Comparison of ENCODE assay signal across 8 cellular contexts in genomic region chr2:61537590-61538178, GRCh38. TPM values are rescaled to one million over a fixed set of nuclear protein-coding genes. Genes with fewer than 3 reads are reported as not detected.
DNase-seq lines count a peak whose midpoint lies in the region; ATAC-seq, FAIRE-seq and TF ChIP-seq lines count a peak whose summit lies in the region.

No MANE protein-coding gene starts in this region.

- peaks cover 52% of the 10 kb centered on the region for H3K79me2 ChIP-seq in astrocyte (ENCODE audit: insufficient read depth, low read length)

- H3K4me1 Mint-ChIP-seq in astrocyte (ENCODE audit: low read depth, unreplicated experiment), result peaks cover 5% of the 10 kb centered on the region

- TF ChIP-seq CTCF in left ventricle myocardium inferior (IDR thresholded peaks at IDR 0.05; ENCODE audit: borderline replicate concordance) (no peak), astrocyte (IDR thresholded peaks at IDR 0.05; ENCODE audit: insufficient read depth, low read depth, low read length) (no peak), lower lobe of right lung (IDR thresholded peaks at IDR 0.05) (no peak), transverse colon (IDR thresholded peaks at IDR 0.05) (no peak)

- H3K4me1 ChIP-seq in left ventricle myocardium inferior, result peaks cover 45% of the 10 kb centered on the region
- H3K4me1 ChIP-seq in astrocyte (ENCODE audit: insufficient read depth, low read length), result peaks cover 13% of the 10 kb centered on the region
- peaks cover 35% of the 10 kb centered on the region for H3K4me1 ChIP-seq in lower lobe of right lung
- H3K4me1 ChIP-seq in transverse colon, result peaks cover 15 to 32% (median 18%) of the 10 kb centered on the region in 4 donors

- H3K9me3 ChIP-seq in left ventricle myocardium inferior (replicated peaks) (no peaks in the 10 kb centered on the region), astrocyte (ENCODE audit: insufficient read depth, low read depth, low read length) (no peaks in the 10 kb centered on the region), lower lobe of right lung (no peaks in the 10 kb centered on the region), transverse colon (no peaks in the 10 kb centered on the region)

- H3K4me2 ChIP-seq in astrocyte (ENCODE audit: low read length), result peak overlapping the region; percentile 89

- H3K27ac Mint-ChIP-seq in astrocyte (ENCODE audit: unreplicated experiment), result peak overlapping the region; percentile 99

- H3K36me3 Mint-ChIP-seq in astrocyte (ENCODE audit: low read depth, unreplicated experiment), result no peaks in the 10 kb centered on the region

- in situ Hi-C loops in transverse colon (cut with MboI; ENCODE audit: low pct_ligation_motif_present in 1 of 4, low pct_unique_long_range_greater_than_20kb in 1 of 4, low sequenced_read_pairs in 3 of 4), result loop anchor here in 1 of 4 donors (25.0 kb wide), 1 partner anchor 325 kb away; the partner anchor contains the start of gene FAM161A

- no peaks in the 10 kb centered on the region for H3K27me3 Mint-ChIP-seq in astrocyte (ENCODE audit: low read depth, unreplicated experiment)

- H2AFZ ChIP-seq in astrocyte (ENCODE audit: low read depth, low read length), result peak overlapping the region; percentile 83

- H3K9ac ChIP-seq in astrocyte (ENCODE audit: low read length), result peak overlapping the region; percentile 98

- DNase-seq in left ventricle myocardium inferior, result no peak
- DNase-seq in cardiac septum (ENCODE audit: low spot score), result no peak
- DNase-seq in astrocyte (ENCODE audit: low read depth), result no peak
- no peak for DNase-seq in lower lobe of right lung
- no peak for DNase-seq in transverse colon
- no peak for DNase-seq in superior temporal gyrus (ENCODE audit: extremely low spot score)

- H3K4me3 Mint-ChIP-seq in astrocyte (ENCODE audit: unreplicated experiment), result peak overlapping the region; percentile 96

- intact Hi-C loops in left ventricle myocardium inferior (cut with micrococcal nuclease), result no loop called here
- intact Hi-C loops in cardiac septum (cut with DNase I), result loop anchor here (1.0 to 5.0 kb wide), 6 partner anchors 66 to 360 kb away; partner anchors contain the start of genes CCT4, FAM161A and USP34
- intact Hi-C loops in lower lobe of right lung (cut with DNase I), result no loop called here
- intact Hi-C loops in transverse colon (cut with DNase I; ENCODE audit: low total_unique reads), result loop anchor here (5.0 kb wide), 1 partner anchor 65 kb away; the partner anchor contains the start of gene USP34

- ATAC-seq in lower lobe of right lung (no peak), GM19397 (IDR thresholded peaks at IDR 0.05; ENCODE audit: unreplicated experiment) (no peak), HG03378 (IDR thresholded peaks at IDR 0.05; ENCODE audit: unreplicated experiment) (no peak)

- H3K9me3 Mint-ChIP-seq in astrocyte (ENCODE audit: unreplicated experiment), result no peaks in the 10 kb centered on the region

- WGBS in transverse colon (ENCODE audit: low coverage in 1 of 2), 2 donors, result 0 to 1% methylated on average over 1 to 25 of the region's 25 CpGs

- H3K27ac ChIP-seq in left ventricle myocardium inferior (replicated peaks) (peak overlapping the region; percentile 96), astrocyte (ENCODE audit: low read depth, low read length) (peak overlapping the region; percentile 90), lower lobe of right lung (peak overlapping the region; percentile 96), transverse colon (peak overlapping the region; percentile 94 to 98 (median 97))

- H3K4me3 ChIP-seq in left ventricle myocardium inferior (peak overlapping the region; percentile 81), astrocyte (ENCODE audit: insufficient read depth, low read depth, low read length) (peak overlapping the region; percentile 89), lower lobe of right lung (peak overlapping the region; percentile 69), transverse colon (peak overlapping the region; percentile 56 to 93 (median 68))

- TF ChIP-seq POLR2A in transverse colon (IDR thresholded peaks at IDR 0.05), result no peak

- peaks cover 42% of the 10 kb centered on the region for H4K20me1 ChIP-seq in astrocyte (ENCODE audit: insufficient read depth, low read length)

- H3K36me3 ChIP-seq in left ventricle myocardium inferior, result no peaks in the 10 kb centered on the region
- no peaks in the 10 kb centered on the region for H3K36me3 ChIP-seq in astrocyte (ENCODE audit: insufficient read depth, low read length)
- H3K36me3 ChIP-seq in lower lobe of right lung, result no peaks in the 10 kb centered on the region
- no peaks in the 10 kb centered on the region for H3K36me3 ChIP-seq in transverse colon

- TF ChIP-seq EP300 in transverse colon (IDR thresholded peaks at IDR 0.05; ENCODE audit: low read depth), result no peak

- no peak for FAIRE-seq in astrocyte (lab: Jason Lieb, UNC)

- H3K27me3 ChIP-seq in left ventricle myocardium inferior (ENCODE audit: low read depth) (no peaks in the 10 kb centered on the region), astrocyte (ENCODE audit: insufficient read depth, low read length) (no peaks in the 10 kb centered on the region), lower lobe of right lung (ENCODE audit: low read depth) (no peaks in the 10 kb centered on the region), transverse colon (no peaks in the 10 kb centered on the region)

RNA-seq across cellular contexts. Expression of gene XPO1, which starts 0.5 kb away (rescaled TPM):
- total RNA-seq in left ventricle myocardium inferior, result 68.5 TPM
- 71.8 TPM for total RNA-seq in cardiac septum
- 119 and 128 TPM in 2 replicates for total RNA-seq in astrocyte
- 111 TPM for total RNA-seq in lower lobe of right lung
- 100 to 1,000 TPM in 1 of 4 donors, 10 to 100 TPM in 3; 60.3 to 130 (median 78.0) TPM for total RNA-seq in transverse colon

Comparison
In these comparisons a context has a peak if more than half of its experiments do, and no peak if none do; other contexts are left out.
1. intact Hi-C loops: an anchor here in cardiac septum (1.0 to 5.0 kb wide) and transverse colon (5.0 kb wide); none called in left ventricle myocardium inferior and lower lobe of right lung.